8 cellular contexts compared by ENCODE assay signal in genomic region chr3:57557088-57557537, GRCh38. TPM values are rescaled to one million over a fixed set of nuclear protein-coding genes. Genes with fewer than 3 reads are reported as not detected.
DNase-seq lines count a peak whose midpoint lies in the region; ATAC-seq and TF ChIP-seq lines count a peak whose summit lies in the region.

No MANE protein-coding gene starts in this region.

- no peaks in the 10 kb centered on the region for H3K27me3 Mint-ChIP-seq in activated naive CD4-positive, alpha-beta T cell treated with anti-CD3 and anti-CD28 coated beads, Interleukin-2, amount 50 U/mL, for 24 hours

- POLR2A ChIA-PET in Panc1 (lab: Charles Lee): no interaction called here

- peaks cover 43% of the 10 kb centered on the region for H3K4me1 Mint-ChIP-seq in activated naive CD4-positive, alpha-beta T cell treated with anti-CD3 and anti-CD28 coated beads, Interleukin-2, amount 50 U/mL, for 24 hours

- BruUV-seq in Panc1 (replicated peaks; lab: Mats Ljungman, UMichigan): no TSS peak

- H3K27ac ChIP-seq in Panc1 (ENCODE audit: low read length) (peak overlapping the region; percentile 97), iPS DF 6.9 (ENCODE audit: low read length) (no peak overlapping the region), spleen (peak overlapping the region; percentile 90 to 96 (median 92))

- H3K9me3 ChIP-seq in Panc1 (ENCODE audit: control insufficient read depth, insufficient read depth, low read depth, low read length) (no peaks in the 10 kb centered on the region), iPS DF 6.9 (ENCODE audit: control insufficient read depth, insufficient read depth, low read length) (no peaks in the 10 kb centered on the region), spleen (no peaks in the 10 kb centered on the region)

- ATAC-seq in GM21717 (IDR thresholded peaks at IDR 0.05; ENCODE audit: unreplicated experiment): peak; percentile 6
- ATAC-seq in Panc1: peak; percentile 33

- H3K4me1 ChIP-seq in Panc1 (ENCODE audit: control insufficient read depth, insufficient read depth, low read length) (peaks cover 4% of the 10 kb centered on the region; the same call in 1 of the 2 replicates), iPS DF 6.9 (ENCODE audit: control insufficient read depth, insufficient read depth, low read length) (peaks cover 4% of the 10 kb centered on the region; the same call in 1 of the 2 replicates), spleen (peaks cover 23 to 71% (median 47%) of the 10 kb centered on the region in 6 donors)

- intact Hi-C loops in Panc1 (cut with micrococcal nuclease; ENCODE audit: unreplicated experiment) (loop anchor here (10.0 kb wide), 1 partner anchor 152 kb away; no protein-coding TSS in a partner anchor), spleen (cut with DNase I; ENCODE audit: low total_unique reads) (loop anchor here (5.0 kb wide), 1 partner anchor 40 kb away; the partner anchor contains the start of gene ARF4)

- in situ Hi-C loops in Panc1 (cut with HindIII; ENCODE audit: low pct_unique_long_range_greater_than_20kb, low sequenced_read_pairs): no loop called here

- H3K4me3 Mint-ChIP-seq in activated naive CD4-positive, alpha-beta T cell treated with anti-CD3 and anti-CD28 coated beads, Interleukin-2, amount 50 U/mL, for 24 hours: peak overlapping the region; percentile 86

- no peaks in the 10 kb centered on the region for H3K9me3 Mint-ChIP-seq in activated naive CD4-positive, alpha-beta T cell treated with anti-CD3 and anti-CD28 coated beads, Interleukin-2, amount 50 U/mL, for 24 hours

- peaks cover 15% of the 10 kb centered on the region for H3K36me3 Mint-ChIP-seq in activated naive CD4-positive, alpha-beta T cell treated with anti-CD3 and anti-CD28 coated beads, Interleukin-2, amount 50 U/mL, for 24 hours

- H3K27ac Mint-ChIP-seq in activated naive CD4-positive, alpha-beta T cell treated with anti-CD3 and anti-CD28 coated beads, Interleukin-2, amount 50 U/mL, for 24 hours: peak overlapping the region; percentile 100

- peak overlapping the region; percentile 67 to 85 for H3K4me3 ChIP-seq in Panc1 (ENCODE audit: low read depth in 2 of 2, low read length in 2 of 2)
- peak overlapping the region; percentile 71; the same call in 1 of the 2 replicates for H3K4me3 ChIP-seq in iPS DF 6.9 (ENCODE audit: low read length)
- peak overlapping the region; percentile 74 to 96 (median 80) for H3K4me3 ChIP-seq in spleen

- no CpG with 5 or more reads among the region's 29 CpGs for WGBS in iPS DF 6.9 (ENCODE audit: insufficient coverage, insufficient read length)
- WGBS in spleen, 5 donors: 1 to 2% (median 2%) methylated on average over 24 to 29 of the region's 29 CpGs

- peaks cover 10% of the 10 kb centered on the region for H3K36me3 ChIP-seq in Panc1 (ENCODE audit: control insufficient read depth, insufficient read depth, low read length)
- peaks cover 4% of the 10 kb centered on the region; the same call in 1 of the 2 replicates for H3K36me3 ChIP-seq in iPS DF 6.9 (ENCODE audit: control insufficient read depth, insufficient read depth, low read length)
- H3K36me3 ChIP-seq in spleen: peaks cover 0 to 39% (median 23%) of the 10 kb centered on the region in 6 donors

- TF ChIP-seq CTCF in Panc1 (IDR thresholded peaks at IDR 0.05): no peak
- TF ChIP-seq CTCF in spleen (IDR thresholded peaks at IDR 0.05 in 8 of 11, conservative IDR thresholded peaks at IDR 0.05 in 3 of 11): no peak

- H3K27me3 ChIP-seq in Panc1 (ENCODE audit: control insufficient read depth, insufficient read depth, low read length) (no peaks in the 10 kb centered on the region), iPS DF 6.9 (ENCODE audit: control insufficient read depth, insufficient read depth, low read length) (no peaks in the 10 kb centered on the region), spleen (replicated peaks in 1 of 7) (no peaks in the 10 kb centered on the region)

- no peak for TF ChIP-seq POLR2A in spleen (IDR thresholded peaks at IDR 0.05)

- CTCF ChIA-PET in Panc1 (lab: Charles Lee): no interaction called here

- peak; percentile 51 for DNase-seq in CD1c-positive myeloid dendritic cell (ENCODE audit: extremely low spot score)
- DNase-seq in Panc1 (ENCODE audit: low read depth, low spot score): no peak
- no peak for DNase-seq in iPS DF 6.9 (ENCODE audit: low read depth, low spot score)
- no peak for DNase-seq in spleen
- no peak for DNase-seq in LoVo (ENCODE audit: low spot score)
- DNase-seq in DMS153 treated with DMSO at 0.1 percent for 48 hours (lab: John Stamatoyannopoulos, UW; ENCODE audit: unreplicated experiment): no peak

RNA-seq across cellular contexts. Expression of gene PDE12, which starts 1.0 kb away (rescaled TPM):
- total RNA-seq in Panc1 (2021; ENCODE audit: unreplicated experiment): 22.8 TPM
- 10.1 TPM for polyA plus RNA-seq in Panc1 (2012; ENCODE audit: insufficient read length)
- total RNA-seq in spleen: 10 to 100 TPM; 16.7 to 23.9 (median 19.5) TPM
- 1 to 10 TPM; 2.2 to 4.3 (median 3.0) TPM for polyA plus RNA-seq in spleen

RNA-seq across cellular contexts. Expression of gene DNAH12, which starts 13.0 kb away (rescaled TPM):
- total RNA-seq in Panc1 (2021; ENCODE audit: unreplicated experiment) (0.21 TPM), spleen (under 1 TPM in 5 of 7 donors, not detected in 2; 0.09 to 0.39 (median 0.17) TPM)
- polyA plus RNA-seq in Panc1 (2012; ENCODE audit: insufficient read length): not detected
- polyA plus RNA-seq in spleen: under 1 TPM; 0.10 to 0.26 (median 0.23) TPM

RNA-seq across cellular contexts. Expression of gene ARF4, which starts 40.0 kb away (rescaled TPM):
- total RNA-seq in Panc1 (2021; ENCODE audit: unreplicated experiment) (126 TPM), spleen (10 to 100 TPM; 68.1 to 88.7 (median 75.0) TPM)
- 140 TPM for polyA plus RNA-seq in Panc1 (2012; ENCODE audit: insufficient read length)
- polyA plus RNA-seq in spleen: 10 to 100 TPM; 41.1 to 77.3 (median 77.2) TPM
